Comparison of ENCODE assay signal across 2 cellular contexts in genomic region chr2:50116096-50116495, GRCh38.
TF ChIP-seq lines count a peak whose summit lies in the region.

No MANE protein-coding gene starts in this region.

TF ChIP-seq in HepG2, 621 proteins besides CTCF, POLR2A, EP300 and RAD21:
- TF ChIP-seq JUNB (CRISPR knock-in tag; IDR thresholded peaks at IDR 0.05; ENCODE audit: borderline replicate concordance) (no peak), NR2F2 (IDR thresholded peaks at IDR 0.05; ENCODE audit: borderline replicate concordance, low read depth) (no peak), ZNF180 (CRISPR knock-in tag; IDR thresholded peaks at IDR 0.05; ENCODE audit: borderline replicate concordance, low read depth) (no peak), RARA (CRISPR knock-in tag; IDR thresholded peaks at IDR 0.05) (no peak), BRCA1 (CRISPR knock-in tag; IDR thresholded peaks at IDR 0.05) (no peak), MAFF (IDR thresholded peaks at IDR 0.05; ENCODE audit: low read depth, low read length) (peak; percentile 80), MAFK (conservative IDR thresholded peaks at IDR 0.05 in 1 of 2, IDR thresholded peaks at IDR 0.05 in 1 of 2; ENCODE audit: low read length in 2 of 2) (peak; percentile 60 to 86)

TF ChIP-seq in H1, 55 proteins besides CTCF, POLR2A, EP300 and RAD21:
- TF ChIP-seq EGR1 (IDR thresholded peaks at IDR 0.05; ENCODE audit: borderline replicate concordance, low read depth, low read length) = no peak
- no peak for TF ChIP-seq SIN3A (conservative IDR thresholded peaks at IDR 0.05 in 1 of 2, IDR thresholded peaks at IDR 0.05 in 1 of 2; ENCODE audit: low read depth in 1 of 2, low read length in 2 of 2)
- TF ChIP-seq TAF7 (optimal IDR thresholded peaks at IDR 0.05; ENCODE audit: borderline replicate concordance, low read depth, low read length) = no peak
- no peak for TF ChIP-seq SP2 (IDR thresholded peaks at IDR 0.05; ENCODE audit: low read length)
- no peak for TF ChIP-seq GTF2F1 (IDR thresholded peaks at IDR 0.05; ENCODE audit: borderline replicate concordance, low read depth, low read length)
- TF ChIP-seq BACH1 (IDR thresholded peaks at IDR 0.05; ENCODE audit: low read length) = no peak
